In genomic region chr1:5770981-5771765, GRCh38 we compare ENCODE assay signal across 11 cellular contexts.
DNase-seq lines count a peak whose midpoint lies in the region; ATAC-seq and TF ChIP-seq lines count a peak whose summit lies in the region.
"Had no signal": no experiment of that assay in that cellular context is flagged by ENCODE, and none has a peak within 500 bp of the region (broad histone marks: within the 10 kb centered on the region; RNA-seq: fewer than 3 reads in every experiment).

No MANE protein-coding gene starts in this region.

- H3K27ac ChIP-seq in coronary artery: no peak overlapping the region
- no peak overlapping the region for H3K27ac ChIP-seq in ovary
- H3K27ac ChIP-seq: transverse colon, VCaP had no signal

- DNase-seq in GF-D8 (lab: John Stamatoyannopoulos, UW): peak; percentile 22
- DNase-seq in NCI-H510A treated with DMSO at 0.1 percent for 48 hours (lab: John Stamatoyannopoulos, UW): peak; percentile 71
- no peak for DNase-seq in coronary artery (ENCODE audit: low spot score)
- DNase-seq in ovary: peak; percentile 55 to 82 (median 59)
- no peak for DNase-seq in 8988T
- DNase-seq: NCI-H1417 treated with DMSO at 0.1 percent for 48 hours, transverse colon had no signal

- ATAC-seq in HG03280 (IDR thresholded peaks at IDR 0.05; ENCODE audit: unreplicated experiment): no peak
- no peak for ATAC-seq in HG03521 (IDR thresholded peaks at IDR 0.05; ENCODE audit: unreplicated experiment)
- no peak for ATAC-seq in GM18873 (IDR thresholded peaks at IDR 0.05; ENCODE audit: low FRiP score, unreplicated experiment)

- no peak for TF ChIP-seq POLR2A in ovary (IDR thresholded peaks at IDR 0.05)

- peak overlapping the region; percentile 57 for H3K4me3 ChIP-seq in coronary artery
- no peak overlapping the region for H3K4me3 ChIP-seq in ovary
- H3K4me3 ChIP-seq: transverse colon had no signal

- H3K36me3 ChIP-seq in ovary: no peaks in the 10 kb centered on the region
- H3K36me3 ChIP-seq: transverse colon had no signal

- 0 to 5% (median 5%) methylated on average over 20 to 23 of the region's 23 CpGs for WGBS in ovary, 3 donors

- H3K9me3 ChIP-seq in ovary: no peaks in the 10 kb centered on the region
- H3K9me3 ChIP-seq: transverse colon had no signal

- no peak for TF ChIP-seq EP300 in ovary (IDR thresholded peaks at IDR 0.05)

- no peaks in the 10 kb centered on the region for H3K27me3 ChIP-seq in ovary

- peaks cover 24% of the 10 kb centered on the region for H3K4me1 ChIP-seq in ovary (ENCODE audit: insufficient read depth)

- TF ChIP-seq CTCF in coronary artery (IDR thresholded peaks at IDR 0.05): no peak
- TF ChIP-seq CTCF in ovary (IDR thresholded peaks at IDR 0.05): no peak

- intact Hi-C loops in ovary (cut with DNase I): loop anchor here in 1 of 4 donors (5.0 kb wide), 1 partner anchor 811 kb away; no protein-coding TSS in a partner anchor

Comparison
In these comparisons a context has a peak if more than half of its experiments do, and no peak if none do; other contexts are left out.
1. DNase-seq: peak in GF-D8 (single experiment), NCI-H510A treated with DMSO at 0.1 percent for 48 hours (single experiment) and ovary (5 of 5); none in coronary artery (single experiment) and 8988T (single experiment).